ENCODE assay signal across 16 cellular contexts in the genomic region with DNA sequence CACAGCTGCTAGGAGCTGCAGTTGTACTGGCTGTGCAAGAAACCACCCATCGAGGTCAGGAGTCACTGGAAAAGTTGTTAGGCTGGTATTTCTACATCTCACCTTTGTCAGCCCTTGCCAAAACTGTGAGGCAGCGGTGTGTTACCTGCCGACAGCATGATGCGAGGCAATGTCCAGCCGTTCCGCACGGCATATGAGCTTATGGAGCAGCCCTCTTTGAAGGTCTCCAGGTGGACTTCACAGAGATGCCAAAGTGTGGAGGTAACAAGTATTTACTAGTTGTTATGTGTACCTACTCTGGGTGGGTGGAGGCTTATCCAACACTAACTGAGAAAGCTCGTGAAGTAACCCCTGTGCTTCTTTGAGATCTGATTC. TPM values are rescaled to one million over a fixed set of nuclear protein-coding genes. Genes with fewer than 3 reads are reported as not detected.
"Had no signal": no experiment of that assay in that cellular context is flagged by ENCODE, and none has a peak within 500 bp of the region (broad histone marks: within the 10 kb centered on the region; RNA-seq: fewer than 3 reads in every experiment).

No MANE protein-coding gene starts in this region.

RNA-seq across cellular contexts. Expression of a gene that starts 6.9 kb away (rescaled TPM):
- total RNA-seq: activated CD4-positive, alpha-beta memory T cell treated with anti-CD3 and anti-CD28 coated beads, Interleukin-2, amount 10 ng/mL, durations not matched to agents 7 days and 5 days; activated CD4-positive, alpha-beta T cell treated with anti-CD3 and anti-CD28 coated beads for 36 hours; activated CD4-positive, alpha-beta T cell treated with anti-CD3 and anti-CD28 coated beads, Interleukin-2, amount 10 ng/mL, durations not matched to agents 7 days and 5 days; activated CD8-positive, alpha-beta memory T cell treated with anti-CD3 and anti-CD28 coated beads, Interleukin-2, amount 10 ng/mL, durations not matched to agents 7 days and 5 days; activated CD8-positive, alpha-beta T cell treated with anti-CD3 and anti-CD28 coated beads, Interleukin-2, amount 10 ng/mL, durations not matched to agents 7 days and 5 days; activated naive CD8-positive, alpha-beta T cell treated with anti-CD3 and anti-CD28 coated beads, Interleukin-2, amount 10 ng/mL, durations not matched to agents 7 days and 5 days; activated T-helper 2 cell treated with anti-CD3 and anti-CD28 coated beads, Interferon-gamma antibody, Interleukin-2, Interleukin-4, amounts not matched to agents 10 μg/mL and 5 μg/mL and 100 μg/mL, durations not matched to agents 14 hours and 24 hours and 36 hours; ascending aorta; breast epithelium; cardiac septum; cerebellum; T-helper 1 cell treated with Interleukin-12 subunit alpha and Interleukin-12 subunit beta and Interleukin-4 antibody, amounts not matched to agents 30 ng/mL and 1 ng/mL, for 36 hours; T-helper 17 cell; T-helper 2 cell treated with Interferon-gamma antibody and Interleukin-4, amounts not matched to agents 100 ng/mL and 5 ng/mL, for 36 hours; WTC11 had no signal
- polyA plus RNA-seq: adipose tissue had no signal

RNA-seq across cellular contexts. Expression of a gene that starts 24.2 kb away (rescaled TPM):
- total RNA-seq: activated CD4-positive, alpha-beta T cell treated with anti-CD3 and anti-CD28 coated beads for 36 hours; activated CD4-positive, alpha-beta T cell treated with anti-CD3 and anti-CD28 coated beads, Interleukin-2, amount 10 ng/mL, durations not matched to agents 7 days and 5 days; activated CD8-positive, alpha-beta memory T cell treated with anti-CD3 and anti-CD28 coated beads, Interleukin-2, amount 10 ng/mL, durations not matched to agents 7 days and 5 days; activated CD8-positive, alpha-beta T cell treated with anti-CD3 and anti-CD28 coated beads, Interleukin-2, amount 10 ng/mL, durations not matched to agents 7 days and 5 days; activated naive CD8-positive, alpha-beta T cell treated with anti-CD3 and anti-CD28 coated beads, Interleukin-2, amount 10 ng/mL, durations not matched to agents 7 days and 5 days; activated T-helper 2 cell treated with anti-CD3 and anti-CD28 coated beads, Interferon-gamma antibody, Interleukin-2, Interleukin-4, amounts not matched to agents 10 μg/mL and 5 μg/mL and 100 μg/mL, durations not matched to agents 14 hours and 24 hours and 36 hours; ascending aorta; breast epithelium; cardiac septum; cerebellum; T-helper 1 cell treated with Interleukin-12 subunit alpha and Interleukin-12 subunit beta and Interleukin-4 antibody, amounts not matched to agents 30 ng/mL and 1 ng/mL, for 36 hours; T-helper 17 cell; T-helper 2 cell treated with Interferon-gamma antibody and Interleukin-4, amounts not matched to agents 100 ng/mL and 5 ng/mL, for 36 hours; WTC11 had no signal
- polyA plus RNA-seq: adipose tissue had no signal

RNA-seq across cellular contexts. Expression of a gene that starts 41.3 kb away (rescaled TPM):
- total RNA-seq: activated CD4-positive, alpha-beta memory T cell treated with anti-CD3 and anti-CD28 coated beads, Interleukin-2, amount 10 ng/mL, durations not matched to agents 7 days and 5 days; activated CD8-positive, alpha-beta memory T cell treated with anti-CD3 and anti-CD28 coated beads, Interleukin-2, amount 10 ng/mL, durations not matched to agents 7 days and 5 days; activated CD8-positive, alpha-beta T cell treated with anti-CD3 and anti-CD28 coated beads, Interleukin-2, amount 10 ng/mL, durations not matched to agents 7 days and 5 days; activated naive CD8-positive, alpha-beta T cell treated with anti-CD3 and anti-CD28 coated beads, Interleukin-2, amount 10 ng/mL, durations not matched to agents 7 days and 5 days; activated T-helper 2 cell treated with anti-CD3 and anti-CD28 coated beads, Interferon-gamma antibody, Interleukin-2, Interleukin-4, amounts not matched to agents 10 μg/mL and 5 μg/mL and 100 μg/mL, durations not matched to agents 14 hours and 24 hours and 36 hours; ascending aorta; cardiac septum; cerebellum; T-helper 1 cell treated with Interleukin-12 subunit alpha and Interleukin-12 subunit beta and Interleukin-4 antibody, amounts not matched to agents 30 ng/mL and 1 ng/mL, for 36 hours; T-helper 17 cell; WTC11 had no signal
- polyA plus RNA-seq: adipose tissue had no signal

RNA-seq across cellular contexts. Expression of a gene that starts 51.7 kb away (rescaled TPM):
- total RNA-seq: activated CD4-positive, alpha-beta memory T cell treated with anti-CD3 and anti-CD28 coated beads, Interleukin-2, amount 10 ng/mL, durations not matched to agents 7 days and 5 days; activated CD4-positive, alpha-beta T cell treated with anti-CD3 and anti-CD28 coated beads for 36 hours; activated CD8-positive, alpha-beta memory T cell treated with anti-CD3 and anti-CD28 coated beads, Interleukin-2, amount 10 ng/mL, durations not matched to agents 7 days and 5 days; activated naive CD8-positive, alpha-beta T cell treated with anti-CD3 and anti-CD28 coated beads, Interleukin-2, amount 10 ng/mL, durations not matched to agents 7 days and 5 days; activated T-helper 2 cell treated with anti-CD3 and anti-CD28 coated beads, Interferon-gamma antibody, Interleukin-2, Interleukin-4, amounts not matched to agents 10 μg/mL and 5 μg/mL and 100 μg/mL, durations not matched to agents 14 hours and 24 hours and 36 hours; ascending aorta; cardiac septum; cerebellum; T-helper 2 cell treated with Interferon-gamma antibody and Interleukin-4, amounts not matched to agents 100 ng/mL and 5 ng/mL, for 36 hours; WTC11 had no signal
- polyA plus RNA-seq: adipose tissue had no signal
